18 cellular contexts compared by ENCODE assay signal in the genomic region with DNA sequence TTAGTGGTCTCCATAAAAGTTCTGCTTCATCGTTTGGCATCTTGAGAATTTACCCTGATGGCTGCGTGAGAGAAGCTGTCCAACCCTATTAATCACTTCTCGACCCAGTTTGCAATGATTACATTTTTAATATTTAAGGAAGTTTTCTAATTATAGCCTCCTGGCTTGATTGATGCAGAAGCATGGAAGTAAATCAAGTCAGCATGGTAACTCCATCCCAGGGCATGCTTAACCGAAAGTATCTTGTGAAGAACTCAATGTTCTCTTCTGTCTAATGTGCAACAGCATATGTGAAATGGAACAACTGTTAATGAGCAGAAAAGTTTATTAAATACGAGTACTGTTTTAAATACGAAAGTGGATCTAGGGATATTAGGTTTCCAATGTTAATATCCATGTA.
DNase-seq lines count a peak whose midpoint lies in the region; ATAC-seq and TF ChIP-seq lines count a peak whose summit lies in the region.
"Had no signal": no experiment of that assay in that cellular context is flagged by ENCODE, and none has a peak within 500 bp of the region (broad histone marks: within the 10 kb centered on the region; RNA-seq: fewer than 3 reads in every experiment).

No MANE protein-coding gene starts in this region.

- H3K9me3 ChIP-seq in esophagus muscularis mucosa: peaks cover 0 to 4% (median 1%) of the 10 kb centered on the region in 4 donors
- H3K9me3 ChIP-seq in muscle layer of duodenum (ENCODE audit: control insufficient read depth in 1 of 2, low read length in 2 of 2): no peaks in the 10 kb centered on the region
- no peaks in the 10 kb centered on the region for H3K9me3 ChIP-seq in stomach
- H3K9me3 ChIP-seq: BLaER1 had no signal

- no peaks in the 10 kb centered on the region for H3K36me3 Mint-ChIP-seq in activated naive CD8-positive, alpha-beta T cell treated with anti-CD3 and anti-CD28 coated beads, Interleukin-2, amount 50 U/mL, for 24 hours (ENCODE audit: low read depth)

- H3K4me3 ChIP-seq in esophagus muscularis mucosa (peak overlapping the region; percentile 16 to 44 (median 28)), muscle layer of duodenum (ENCODE audit: low read depth in 1 of 2, low read length in 2 of 2) (no peak overlapping the region), stomach (no peak overlapping the region)
- H3K4me3 ChIP-seq: BLaER1, GM23338 had no signal

- H3K27ac ChIP-seq in esophagus muscularis mucosa (replicated peaks in 1 of 4) (peak overlapping the region; percentile 64 to 78 (median 74)), muscle layer of duodenum (ENCODE audit: low read length) (peak overlapping the region; percentile 54), stomach (peak overlapping the region in 3 of 5 donors; percentile 21 to 53 (median 30))
- H3K27ac ChIP-seq: BLaER1 had no signal

- H3K27me3 Mint-ChIP-seq in activated naive CD8-positive, alpha-beta T cell treated with anti-CD3 and anti-CD28 coated beads, Interleukin-2, amount 50 U/mL, for 24 hours: no peaks in the 10 kb centered on the region

- H3K9me3 Mint-ChIP-seq in activated naive CD8-positive, alpha-beta T cell treated with anti-CD3 and anti-CD28 coated beads, Interleukin-2, amount 50 U/mL, for 24 hours: no peaks in the 10 kb centered on the region
- H3K9me3 Mint-ChIP-seq: CD8-positive, alpha-beta memory T cell; GM23338 had no signal

- no peak overlapping the region for H3K27ac Mint-ChIP-seq in activated naive CD8-positive, alpha-beta T cell treated with anti-CD3 and anti-CD28 coated beads, Interleukin-2, amount 50 U/mL, for 24 hours
- H3K27ac Mint-ChIP-seq: CD8-positive, alpha-beta memory T cell; GM23338 had no signal

- WGBS in esophagus muscularis mucosa: 51% methylated on average over 6 of the region's 6 CpGs
- WGBS in stomach, 5 donors: 63 to 85% (median 83%) methylated on average over 6 of the region's 6 CpGs

- peak; percentile 79 for TF ChIP-seq EP300 in esophagus muscularis mucosa (IDR thresholded peaks at IDR 0.05)
- no peak for TF ChIP-seq EP300 in stomach (IDR thresholded peaks at IDR 0.05)

- H3K4me1 ChIP-seq in esophagus muscularis mucosa (peaks cover 0 to 26% (median 19%) of the 10 kb centered on the region in 4 donors), muscle layer of duodenum (ENCODE audit: control insufficient read depth in 1 of 2, insufficient read depth in 2 of 2, low read length in 2 of 2) (no peaks in the 10 kb centered on the region), stomach (no peaks in the 10 kb centered on the region)
- H3K4me1 ChIP-seq: BLaER1 had no signal

- peak; percentile 44 for DNase-seq in EH (ENCODE audit: low read depth)
- no peak for DNase-seq in esophagus muscularis mucosa (ENCODE audit: extremely low spot score)
- no peak for DNase-seq in stomach
- DNase-seq in NCI-H2227 treated with DMSO at 0.1 percent for 48 hours (lab: John Stamatoyannopoulos, UW): no peak
- no peak for DNase-seq in activated naive CD8-positive, alpha-beta T cell treated with anti-CD3 and anti-CD28 coated beads, Interleukin-2, amount 50 U/mL, for 24 hours
- no peak for DNase-seq in GOT3 (lab: John Stamatoyannopoulos, UW)
- DNase-seq: CD8-positive, alpha-beta memory T cell; DMS79; KBM-7; NCI-H1436 treated with DMSO at 0.1 percent for 48 hours; NCI-H2029 treated with DMSO at 0.1 percent for 48 hours; NCI-H510A; NCI-H774 had no signal

- no peak overlapping the region for H3K4me3 Mint-ChIP-seq in activated naive CD8-positive, alpha-beta T cell treated with anti-CD3 and anti-CD28 coated beads, Interleukin-2, amount 50 U/mL, for 24 hours
- H3K4me3 Mint-ChIP-seq: CD8-positive, alpha-beta memory T cell; GM23338 had no signal

- TF ChIP-seq CTCF in esophagus muscularis mucosa (IDR thresholded peaks at IDR 0.05) (no peak), stomach (IDR thresholded peaks at IDR 0.05) (no peak)

- intact Hi-C loops in esophagus muscularis mucosa (cut with DNase I) (no loop called here), stomach (cut with DNase I; ENCODE audit: low total_unique reads) (no loop called here)

- no peaks in the 10 kb centered on the region for H3K27me3 ChIP-seq in esophagus muscularis mucosa
- no peaks in the 10 kb centered on the region for H3K27me3 ChIP-seq in muscle layer of duodenum (ENCODE audit: low read depth, low read length)
- no peaks in the 10 kb centered on the region for H3K27me3 ChIP-seq in stomach
- H3K27me3 ChIP-seq: BLaER1 had no signal

- peaks cover 3% of the 10 kb centered on the region for H3K4me1 Mint-ChIP-seq in activated naive CD8-positive, alpha-beta T cell treated with anti-CD3 and anti-CD28 coated beads, Interleukin-2, amount 50 U/mL, for 24 hours
- H3K4me1 Mint-ChIP-seq: CD8-positive, alpha-beta memory T cell; GM23338 had no signal

- TF ChIP-seq POLR2A in esophagus muscularis mucosa (IDR thresholded peaks at IDR 0.05; ENCODE audit: low read depth): no peak
- no peak for TF ChIP-seq POLR2A in stomach (IDR thresholded peaks at IDR 0.05)

- ATAC-seq in GM18868 (IDR thresholded peaks at IDR 0.05; ENCODE audit: unreplicated experiment): no peak
- no peak for ATAC-seq in activated naive CD8-positive, alpha-beta T cell treated with anti-CD3 and anti-CD28 coated beads, Interleukin-2, amount 50 U/mL, for 24 hours
- ATAC-seq: GM23338, Panc1 had no signal

- H3K36me3 ChIP-seq in esophagus muscularis mucosa (no peaks in the 10 kb centered on the region), muscle layer of duodenum (ENCODE audit: control insufficient read depth in 1 of 2, insufficient read depth in 2 of 2, low read length in 2 of 2) (no peaks in the 10 kb centered on the region), stomach (no peaks in the 10 kb centered on the region)
- H3K36me3 ChIP-seq: BLaER1 had no signal

Comparison
In these comparisons a context has a peak if more than half of its experiments do, and no peak if none do; other contexts are left out.
1. H3K4me3 ChIP-seq: peak in esophagus muscularis mucosa (4 of 4); none in muscle layer of duodenum (0 of 2) and stomach (0 of 4).
2. Peak in every context shown above with its lines, with median percentiles within 50 percentile points of each other: H3K27ac ChIP-seq.